ENCODE assay signal across 8 cellular contexts in genomic region chr3:179651687-179652466, GRCh38. TPM values are rescaled to one million over a fixed set of nuclear protein-coding genes. Genes with fewer than 3 reads are reported as not detected.
DNase-seq lines count a peak whose midpoint lies in the region; ATAC-seq and TF ChIP-seq lines count a peak whose summit lies in the region.

No MANE protein-coding gene starts in this region.

- H3K27ac ChIP-seq in effector memory CD4-positive, alpha-beta T cell (ENCODE audit: insufficient read depth, low read length, poor library complexity, severe bottlenecking), result peak overlapping the region; percentile 38
- H3K27ac ChIP-seq in osteoblast (ENCODE audit: low read depth, low read length), result peak overlapping the region; percentile 60

- no peaks in the 10 kb centered on the region for H3K9me3 Mint-ChIP-seq in Caco-2 (ENCODE audit: unreplicated experiment)

- H3K27me3 Mint-ChIP-seq in Caco-2 (ENCODE audit: insufficient read depth, unreplicated experiment), result no peaks in the 10 kb centered on the region

- no peaks in the 10 kb centered on the region for H3K27me3 ChIP-seq in Caco-2 (replicated peaks; ENCODE audit: control insufficient read depth, insufficient read depth, low read length)
- H3K27me3 ChIP-seq in effector memory CD4-positive, alpha-beta T cell (replicated peaks; ENCODE audit: control insufficient read depth, insufficient read depth, low read length, poor library complexity, severe bottlenecking), result no peaks in the 10 kb centered on the region
- H3K27me3 ChIP-seq in osteoblast (ENCODE audit: insufficient read depth, low read length), result no peaks in the 10 kb centered on the region

- TF ChIP-seq CTCF in Caco-2 (IDR thresholded peaks at IDR 0.05; ENCODE audit: insufficient read depth in 1 of 2, low read depth in 1 of 2, low read length in 1 of 2, severe bottlenecking in 1 of 2, unreplicated experiment in 1 of 2), result no peak
- TF ChIP-seq CTCF in osteoblast (IDR thresholded peaks at IDR 0.05; ENCODE audit: extremely low read depth, low read depth, low read length), result no peak

- peaks cover 27% of the 10 kb centered on the region for H3K79me2 ChIP-seq in osteoblast (ENCODE audit: insufficient read depth, low read length)

- intact Hi-C loops in Caco-2 (cut with micrococcal nuclease; ENCODE audit: unreplicated experiment), result loop anchor here (10.0 kb wide), 1 partner anchor 83 kb away; no protein-coding TSS in a partner anchor

- no peaks in the 10 kb centered on the region for H3K36me3 ChIP-seq in Caco-2 (ENCODE audit: control insufficient read depth, insufficient read depth, low read length)
- no peaks in the 10 kb centered on the region for H3K36me3 ChIP-seq in effector memory CD4-positive, alpha-beta T cell (ENCODE audit: control insufficient read depth, insufficient read depth, low read length)
- H3K36me3 ChIP-seq in osteoblast (ENCODE audit: insufficient read depth, low read length), result no peaks in the 10 kb centered on the region

- no peak for ATAC-seq in GM21619 (IDR thresholded peaks at IDR 0.05; ENCODE audit: unreplicated experiment)

- TSS peak; percentile 62 for BruUV-seq in Caco-2 (replicated peaks; lab: Mats Ljungman, UMichigan)

- H3K4me1 Mint-ChIP-seq in Caco-2 (ENCODE audit: low read depth, unreplicated experiment), result peaks cover 15% of the 10 kb centered on the region

- H3K4me3 Mint-ChIP-seq in Caco-2 (ENCODE audit: unreplicated experiment), result peak overlapping the region; percentile 94

- peak overlapping the region; percentile 89 for H3K4me2 ChIP-seq in osteoblast (ENCODE audit: insufficient read depth, low read length)

- H2AFZ ChIP-seq in osteoblast (ENCODE audit: low read length), result peak overlapping the region; percentile 44

- peak overlapping the region; percentile 57 for H3K27ac Mint-ChIP-seq in Caco-2 (ENCODE audit: unreplicated experiment)

- H3K4me3 ChIP-seq in Caco-2 (ENCODE audit: low read depth, low read length), result peak overlapping the region; percentile 99
- peak overlapping the region; percentile 47 for H3K4me3 ChIP-seq in effector memory CD4-positive, alpha-beta T cell (ENCODE audit: insufficient read depth, low read depth, low read length, poor library complexity, severe bottlenecking)
- peak overlapping the region; percentile 89 for H3K4me3 ChIP-seq in osteoblast (ENCODE audit: insufficient read depth, low read length)

- POLR2A ChIA-PET in Caco-2 (lab: Charles Lee), result interaction anchor here (0.7 to 1.0 kb wide), 3 partner anchors 8 to 89 kb away, joined by 3 read pairs; partner anchors contain the start of genes ACTL6A, MRPL47 and NDUFB5

- DNase-seq in Caco-2 (no peak), NCI-H69 (lab: John Stamatoyannopoulos, UW) (peak; percentile 38), osteoblast (ENCODE audit: insufficient read length, low spot score, missing footprints) (no peak), NCI-H2029 treated with DMSO at 0.1 percent for 48 hours (lab: John Stamatoyannopoulos, UW) (no peak), DMS 273 treated with DMSO at 0.1 percent for 48 hours (lab: John Stamatoyannopoulos, UW) (no peak)
- DNase-seq in effector memory CD4-positive, alpha-beta T cell, result no peak
- DNase-seq in activated effector memory CD4-positive, alpha-beta T cell treated with anti-CD3 and anti-CD28 coated beads, Interleukin-2, amount 50 U/mL, for 16 hours, result no peak

- CTCF ChIA-PET in Caco-2 (lab: Charles Lee), result interaction anchor here (0.6 kb wide), 1 partner anchor 8 kb away, joined by 3 read pairs; no protein-coding TSS in a partner anchor

- H3K4me1 ChIP-seq in Caco-2, result no peaks in the 10 kb centered on the region; the same call in 1 of the 2 replicates
- peaks cover 5% of the 10 kb centered on the region for H3K4me1 ChIP-seq in effector memory CD4-positive, alpha-beta T cell (ENCODE audit: control insufficient read depth, insufficient read depth, low read length, poor library complexity, severe bottlenecking)
- H3K4me1 ChIP-seq in osteoblast (ENCODE audit: insufficient read depth, low read length), result peaks cover 12% of the 10 kb centered on the region

- H3K9me3 ChIP-seq in Caco-2 (no peaks in the 10 kb centered on the region), osteoblast (ENCODE audit: low read depth, low read length) (no peaks in the 10 kb centered on the region)
- no peaks in the 10 kb centered on the region for H3K9me3 ChIP-seq in effector memory CD4-positive, alpha-beta T cell (ENCODE audit: control insufficient read depth, low read length)

- peaks cover 10% of the 10 kb centered on the region for H4K20me1 ChIP-seq in osteoblast (ENCODE audit: insufficient read depth, low read length)

- peaks cover 6% of the 10 kb centered on the region for H3K36me3 Mint-ChIP-seq in Caco-2 (ENCODE audit: insufficient read depth, unreplicated experiment)

RNA-seq across cellular contexts. Expression of gene USP13, which starts 1.0 kb away (rescaled TPM):
- 16.2 and 18.2 TPM in 2 replicates for total RNA-seq in Caco-2 (2022)
- total RNA-seq in osteoblast, result 9.4 and 12.7 TPM in 2 replicates

RNA-seq across cellular contexts. Expression of gene NDUFB5, which starts 47.3 kb away (rescaled TPM):
- total RNA-seq in Caco-2 (2022), result 78.8 and 81.2 TPM in 2 replicates
- 103 and 108 TPM in 2 replicates for total RNA-seq in osteoblast

RNA-seq across cellular contexts. Expression of gene MRPL47, which starts 47.4 kb away (rescaled TPM):
- 69.3 and 71.3 TPM in 2 replicates for total RNA-seq in Caco-2 (2022)
- 32.2 and 33.6 TPM in 2 replicates for total RNA-seq in osteoblast

Comparison
In these comparisons a context has a peak if more than half of its experiments do, and no peak if none do; other contexts are left out.
1. H3K4me3 ChIP-seq: peak in every context shown above with its lines; median percentile 99 in Caco-2; 89 in osteoblast; 47 in effector memory CD4-positive, alpha-beta T cell.